In genomic region chr2:230011617-230012016, GRCh38 we compare ENCODE assay signal across 1 cellular context.
TF ChIP-seq lines count a peak whose summit lies in the region.

No MANE protein-coding gene starts in this region.

TF ChIP-seq in IMR-90, 13 proteins besides CTCF, POLR2A, EP300 and RAD21:
- TF ChIP-seq RCOR1 (IDR thresholded peaks at IDR 0.05; ENCODE audit: insufficient replicate concordance, low read length): no peak
- TF ChIP-seq CHD1 (IDR thresholded peaks at IDR 0.05; ENCODE audit: low read depth, low read length): no peak
- TF ChIP-seq CEBPB (IDR thresholded peaks at IDR 0.05; ENCODE audit: low read depth, low read length): no peak
- no peak for TF ChIP-seq NFE2L2 (IDR thresholded peaks at IDR 0.05; ENCODE audit: low read depth, low read length)
- no peak for TF ChIP-seq SMC3 (IDR thresholded peaks at IDR 0.05; ENCODE audit: low read depth, low read length)
- no peak for TF ChIP-seq FOS (IDR thresholded peaks at IDR 0.05; ENCODE audit: low read depth, low read length)
- no peak for TF ChIP-seq ELK1 (IDR thresholded peaks at IDR 0.05; ENCODE audit: borderline replicate concordance, low read depth, low read length)
- no peak for TF ChIP-seq USF2 (IDR thresholded peaks at IDR 0.05; ENCODE audit: low read depth, low read length)
- no peak for TF ChIP-seq MAFK (IDR thresholded peaks at IDR 0.05; ENCODE audit: low read depth, low read length)
- no peak for TF ChIP-seq MXI1 (IDR thresholded peaks at IDR 0.05; ENCODE audit: borderline replicate concordance, low read depth, low read length)
- TF ChIP-seq BHLHE40 (IDR thresholded peaks at IDR 0.05; ENCODE audit: low read depth, low read length): no peak
- TF ChIP-seq RFX5 (IDR thresholded peaks at IDR 0.05; ENCODE audit: low read depth, low read length): no peak
- no peak for TF ChIP-seq MAZ (IDR thresholded peaks at IDR 0.05; ENCODE audit: borderline replicate concordance, low read depth, low read length)
